In genomic region chr1:87706198-87706597, GRCh38 we compare ENCODE assay signal across 30 cellular contexts.
DNase-seq lines count a peak whose midpoint lies in the region; ATAC-seq, FAIRE-seq and TF ChIP-seq lines count a peak whose summit lies in the region.
"Had no signal": no experiment of that assay in that cellular context is flagged by ENCODE, and none has a peak within 500 bp of the region (broad histone marks: within the 10 kb centered on the region; RNA-seq: fewer than 3 reads in every experiment).

No MANE protein-coding gene starts in this region.

- no peak overlapping the region for H3K27ac Mint-ChIP-seq in astrocyte (ENCODE audit: unreplicated experiment)
- no peak overlapping the region for H3K27ac Mint-ChIP-seq in activated naive CD8-positive, alpha-beta T cell treated with anti-CD3 and anti-CD28 coated beads, Interleukin-2, amount 50 U/mL, for 24 hours
- H3K27ac Mint-ChIP-seq: activated CD4-positive, alpha-beta T cell treated with anti-CD3 and anti-CD28 coated beads for 36 hours; activated T-cell treated with anti-CD3 and anti-CD28 coated beads, Interleukin-2, amount 50 U/mL, for 24 hours; GM23338 had no signal

- no peaks in the 10 kb centered on the region for H3K27me3 Mint-ChIP-seq in astrocyte (ENCODE audit: low read depth, unreplicated experiment)
- H3K27me3 Mint-ChIP-seq in activated naive CD8-positive, alpha-beta T cell treated with anti-CD3 and anti-CD28 coated beads, Interleukin-2, amount 50 U/mL, for 24 hours, result no peaks in the 10 kb centered on the region
- H3K27me3 Mint-ChIP-seq: activated CD4-positive, alpha-beta T cell treated with anti-CD3 and anti-CD28 coated beads for 36 hours; activated T-cell treated with anti-CD3 and anti-CD28 coated beads, Interleukin-2, amount 50 U/mL, for 24 hours had no signal

- H3K9me3 ChIP-seq in astrocyte (ENCODE audit: insufficient read depth, low read depth, low read length), result no peaks in the 10 kb centered on the region
- H3K9me3 ChIP-seq in lung (ENCODE audit: control insufficient read depth in 2 of 2, insufficient read depth in 1 of 2, low read length in 1 of 2), result peaks cover 0 to 2% of the 10 kb centered on the region in 2 donors
- H3K9me3 ChIP-seq in suprapubic skin, result peaks cover 13% of the 10 kb centered on the region
- H3K9me3 ChIP-seq: colonic mucosa had no signal

- no peak for TF ChIP-seq EP300 in suprapubic skin (IDR thresholded peaks at IDR 0.05)

- H3K4me3 ChIP-seq in astrocyte (ENCODE audit: insufficient read depth, low read depth, low read length) (no peak overlapping the region), lung (no peak overlapping the region), suprapubic skin (no peak overlapping the region)
- H3K4me3 ChIP-seq: A549, adrenal gland, breast epithelium, colonic mucosa, GM23338, uterus had no signal

- no peaks in the 10 kb centered on the region for H3K79me2 ChIP-seq in astrocyte (ENCODE audit: insufficient read depth, low read length)

- no peaks in the 10 kb centered on the region for H3K36me3 Mint-ChIP-seq in astrocyte (ENCODE audit: low read depth, unreplicated experiment)
- H3K36me3 Mint-ChIP-seq in activated naive CD8-positive, alpha-beta T cell treated with anti-CD3 and anti-CD28 coated beads, Interleukin-2, amount 50 U/mL, for 24 hours (ENCODE audit: low read depth), result no peaks in the 10 kb centered on the region

- no peaks in the 10 kb centered on the region for H3K4me1 ChIP-seq in astrocyte (ENCODE audit: insufficient read depth, low read length)
- H3K4me1 ChIP-seq in lung (ENCODE audit: control insufficient read depth in 2 of 2, insufficient read depth in 2 of 2, low read length in 2 of 2), result no peaks in the 10 kb centered on the region
- no peaks in the 10 kb centered on the region for H3K4me1 ChIP-seq in suprapubic skin
- H3K4me1 ChIP-seq: adrenal gland, breast epithelium, colonic mucosa, uterus had no signal

- no peaks in the 10 kb centered on the region for H3K4me1 Mint-ChIP-seq in astrocyte (ENCODE audit: low read depth, unreplicated experiment)
- H3K4me1 Mint-ChIP-seq in activated naive CD8-positive, alpha-beta T cell treated with anti-CD3 and anti-CD28 coated beads, Interleukin-2, amount 50 U/mL, for 24 hours, result no peaks in the 10 kb centered on the region
- H3K4me1 Mint-ChIP-seq: activated CD4-positive, alpha-beta T cell treated with anti-CD3 and anti-CD28 coated beads for 36 hours had no signal

- no peaks in the 10 kb centered on the region for H3K9me3 Mint-ChIP-seq in astrocyte (ENCODE audit: unreplicated experiment)
- peaks cover 9% of the 10 kb centered on the region for H3K9me3 Mint-ChIP-seq in activated naive CD8-positive, alpha-beta T cell treated with anti-CD3 and anti-CD28 coated beads, Interleukin-2, amount 50 U/mL, for 24 hours

- H3K4me2 ChIP-seq in astrocyte (ENCODE audit: low read length), result no peak overlapping the region
- H3K4me2 ChIP-seq: A549, GM23338 had no signal

- no peak overlapping the region for H3K9ac ChIP-seq in astrocyte (ENCODE audit: low read length)

- H3K27me3 ChIP-seq in astrocyte (ENCODE audit: insufficient read depth, low read length), result no peaks in the 10 kb centered on the region
- H3K27me3 ChIP-seq in lung (ENCODE audit: control insufficient read depth, insufficient read depth), result no peaks in the 10 kb centered on the region
- no peaks in the 10 kb centered on the region for H3K27me3 ChIP-seq in suprapubic skin
- H3K27me3 ChIP-seq: adrenal gland, breast epithelium, colonic mucosa, uterus had no signal

- peak; percentile 27 for ATAC-seq in lung (ENCODE audit: insufficient read depth, low FRiP score)
- ATAC-seq in HG03342 (IDR thresholded peaks at IDR 0.05; ENCODE audit: unreplicated experiment), result no peak
- ATAC-seq in activated naive CD8-positive, alpha-beta T cell treated with anti-CD3 and anti-CD28 coated beads, Interleukin-2, amount 50 U/mL, for 24 hours, result no peak
- ATAC-seq: A549; activated CD4-positive, alpha-beta T cell treated with anti-CD3 and anti-CD28 coated beads for 36 hours; esophagus mucosa; GM23338 had no signal

- no peak for FAIRE-seq in astrocyte (lab: Jason Lieb, UNC)
- FAIRE-seq: A549, GM19239, kidney, small intestine had no signal

- no peak overlapping the region for H2AFZ ChIP-seq in astrocyte (ENCODE audit: low read depth, low read length)

- no peak overlapping the region for H3K4me3 Mint-ChIP-seq in astrocyte (ENCODE audit: unreplicated experiment)
- H3K4me3 Mint-ChIP-seq in activated naive CD8-positive, alpha-beta T cell treated with anti-CD3 and anti-CD28 coated beads, Interleukin-2, amount 50 U/mL, for 24 hours, result no peak overlapping the region
- H3K4me3 Mint-ChIP-seq: activated CD4-positive, alpha-beta T cell treated with anti-CD3 and anti-CD28 coated beads for 36 hours; activated T-cell treated with anti-CD3 and anti-CD28 coated beads, Interleukin-2, amount 50 U/mL, for 24 hours; GM23338 had no signal

- no peak for TF ChIP-seq CTCF in astrocyte (IDR thresholded peaks at IDR 0.05; ENCODE audit: insufficient read depth, low read depth, low read length)
- no peak for TF ChIP-seq CTCF in lung (IDR thresholded peaks at IDR 0.05; ENCODE audit: control extremely low read depth, extremely low read depth)
- no peak for TF ChIP-seq CTCF in suprapubic skin (IDR thresholded peaks at IDR 0.05)

- H3K36me3 ChIP-seq in astrocyte (ENCODE audit: insufficient read depth, low read length), result no peaks in the 10 kb centered on the region
- H3K36me3 ChIP-seq in lung (ENCODE audit: control insufficient read depth in 2 of 2, insufficient read depth in 2 of 2, low read length in 2 of 2), result no peaks in the 10 kb centered on the region
- H3K36me3 ChIP-seq in suprapubic skin, result no peaks in the 10 kb centered on the region
- H3K36me3 ChIP-seq: adrenal gland, breast epithelium, colonic mucosa, uterus had no signal

- no peaks in the 10 kb centered on the region for H4K20me1 ChIP-seq in astrocyte (ENCODE audit: insufficient read depth, low read length)

- peak; percentile 56 for DNase-seq in AG08395 (ENCODE audit: low spot score)
- peak; percentile 3 for DNase-seq in HCEC 1CT
- DNase-seq in astrocyte (ENCODE audit: low read depth), result peak; percentile 49
- no peak for DNase-seq in lung (ENCODE audit: low spot score)
- no peak for DNase-seq in activated naive CD8-positive, alpha-beta T cell treated with anti-CD3 and anti-CD28 coated beads, Interleukin-2, amount 50 U/mL, for 24 hours
- DNase-seq in suprapubic skin (ENCODE audit: low spot score in 2 of 2), result no peak
- DNase-seq in stimulated activated CD8-positive, alpha-beta memory T cell treated with anti-CD3 and anti-CD28 coated beads, Interleukin-4, amount 100 ng/mL, for 48 hours, result no peak
- DNase-seq: activated CD4-positive, alpha-beta T cell treated with anti-CD3 and anti-CD28 coated beads for 36 hours; activated naive CD4-positive, alpha-beta T cell; activated T-cell treated with anti-CD3 and anti-CD28 coated beads, Interleukin-2, amount 50 U/mL, for 24 hours; adrenal gland; Calu3; colonic mucosa; DND-41; Karpas-422; kidney; NCI-H1694; NCI-H748 treated with DMSO at 0.1 percent for 48 hours; RPMI8226; small intestine; stimulated activated CD4-positive, alpha-beta T cell treated with anti-CD3 and anti-CD28 coated beads, Interleukin-2, amount 100 ng/mL, for 24 hours; T-helper 2 cell; uterus had no signal

- no peak overlapping the region for H3K27ac ChIP-seq in astrocyte (ENCODE audit: low read depth, low read length)
- no peak overlapping the region for H3K27ac ChIP-seq in lung (ENCODE audit: low read depth in 1 of 2, low read length in 1 of 2)
- H3K27ac ChIP-seq in suprapubic skin, result no peak overlapping the region
- H3K27ac ChIP-seq: A549, adrenal gland, breast epithelium, C4-2B, colonic mucosa, uterus had no signal

- no peak for TF ChIP-seq POLR2A in suprapubic skin (IDR thresholded peaks at IDR 0.05)

Comparison
In these comparisons a context has a peak if more than half of its experiments do, and no peak if none do; other contexts are left out.
1. DNase-seq: peak in AG08395 (single experiment), HCEC 1CT (single experiment) and astrocyte (single experiment); none in lung (single experiment), activated naive CD8-positive, alpha-beta T cell treated with anti-CD3 and anti-CD28 coated beads, Interleukin-2, amount 50 U/mL, for 24 hours (single experiment), suprapubic skin (0 of 2) and stimulated activated CD8-positive, alpha-beta memory T cell treated with anti-CD3 and anti-CD28 coated beads, Interleukin-4, amount 100 ng/mL, for 48 hours (single experiment).